Comparison of ENCODE assay signal across 11 cellular contexts in genomic region chr2:43798300-43798699, GRCh38. TPM values are rescaled to one million over a fixed set of nuclear protein-coding genes. Genes with fewer than 3 reads are reported as not detected.
DNase-seq lines count a peak whose midpoint lies in the region; TF ChIP-seq lines count a peak whose summit lies in the region.
"Had no signal": no experiment of that assay in that cellular context is flagged by ENCODE, and none has a peak within 500 bp of the region (broad histone marks: within the 10 kb centered on the region; RNA-seq: fewer than 3 reads in every experiment).

No MANE protein-coding gene starts in this region.

- H3K27me3 Mint-ChIP-seq in nephron progenitor cell (ENCODE audit: low read depth, poor library complexity): no peaks in the 10 kb centered on the region

- no peaks in the 10 kb centered on the region for H3K9me3 ChIP-seq in mammary epithelial cell (replicated peaks; ENCODE audit: insufficient read depth, low read length)

- no peak overlapping the region for H3K9ac ChIP-seq in mammary epithelial cell (ENCODE audit: insufficient read depth, low read length)

- no peaks in the 10 kb centered on the region for H3K36me3 ChIP-seq in mammary epithelial cell (ENCODE audit: insufficient read depth, low read length)

- peak; percentile 21 for DNase-seq in ELR (ENCODE audit: low read depth)
- peak; percentile 5 for DNase-seq in LHCN-M2 (ENCODE audit: low read depth)
- no peak for DNase-seq in mammary epithelial cell
- no peak for DNase-seq in nephron progenitor cell
- DNase-seq in NCI-H1092 (lab: John Stamatoyannopoulos, UW): no peak
- DNase-seq in CD1c-positive myeloid dendritic cell (ENCODE audit: extremely low spot score): no peak
- no peak for DNase-seq in NCI-H1092 treated with DMSO at 0.1 percent for 48 hours (lab: John Stamatoyannopoulos, UW)
- DNase-seq: natural killer cell, substantia nigra had no signal

- TF ChIP-seq CTCF in mammary epithelial cell (conservative IDR thresholded peaks at IDR 0.05 in 1 of 2, IDR thresholded peaks at IDR 0.05 in 1 of 2; ENCODE audit: extremely low read depth in 1 of 2, insufficient read depth in 1 of 2, low read depth in 1 of 2, low read length in 2 of 2): peak; percentile 26 to 33
- TF ChIP-seq CTCF in nephron progenitor cell (IDR thresholded peaks at IDR 0.05): peak; percentile 29

- no peak overlapping the region for H3K4me3 ChIP-seq in mammary epithelial cell (replicated peaks in 1 of 3; ENCODE audit: insufficient read depth in 1 of 3, low read depth in 2 of 3, low read length in 3 of 3)

- H3K79me2 ChIP-seq in mammary epithelial cell (ENCODE audit: insufficient read depth, low read length): no peaks in the 10 kb centered on the region

- BruUV-seq in mammary epithelial cell (replicated peaks; lab: Mats Ljungman, UMichigan): no TSS peak

- peaks cover 26% of the 10 kb centered on the region for H3K36me3 Mint-ChIP-seq in nephron progenitor cell (ENCODE audit: low read depth)
- H3K36me3 Mint-ChIP-seq: natural killer cell had no signal

- intact Hi-C loops in mammary epithelial cell (cut with micrococcal nuclease): loop anchor here (1.0 kb wide), 1 partner anchor 186 kb away; no protein-coding TSS in a partner anchor

- no peaks in the 10 kb centered on the region for H3K4me1 ChIP-seq in mammary epithelial cell (ENCODE audit: insufficient read depth, low read length)

- H3K4me3 Mint-ChIP-seq in nephron progenitor cell: no peak overlapping the region
- H3K4me3 Mint-ChIP-seq: natural killer cell had no signal

- CTCF ChIA-PET in mammary epithelial cell (lab: Charles Lee; ENCODE audit: low non-redundant PET): no interaction called here

- no peaks in the 10 kb centered on the region for H3K27me3 ChIP-seq in mammary epithelial cell (ENCODE audit: insufficient read depth, low read length)

- H3K4me2 ChIP-seq in mammary epithelial cell (ENCODE audit: insufficient read depth, low read depth, low read length): no peak overlapping the region

- no peak overlapping the region for H3K27ac ChIP-seq in mammary epithelial cell (ENCODE audit: insufficient read depth, low read depth, low read length)

- no peak overlapping the region for H3K27ac Mint-ChIP-seq in nephron progenitor cell
- H3K27ac Mint-ChIP-seq: natural killer cell had no signal

- H3K4me1 Mint-ChIP-seq in nephron progenitor cell: no peaks in the 10 kb centered on the region
- H3K4me1 Mint-ChIP-seq: natural killer cell had no signal

- no peak overlapping the region for H2AFZ ChIP-seq in mammary epithelial cell (ENCODE audit: low read depth, low read length)

- WGBS in mammary epithelial cell (ENCODE audit: low coverage, missing lambda C conversion rate): 73% methylated on average over 4 of the region's 4 CpGs

- in situ Hi-C loops in mammary epithelial cell (cut with MboI; ENCODE audit: low sequenced_read_pairs in 2 of 2): no loop called here

- H3K9me3 Mint-ChIP-seq in nephron progenitor cell: no peaks in the 10 kb centered on the region
- H3K9me3 Mint-ChIP-seq: natural killer cell had no signal

- H4K20me1 ChIP-seq in mammary epithelial cell (ENCODE audit: insufficient read depth, low read length): no peaks in the 10 kb centered on the region

- dilution Hi-C loops in mammary epithelial cell (cut with HindIII; ENCODE audit: low sequenced_read_pairs): no loop called here

RNA-seq across cellular contexts. Expression of gene DYNC2LI1, which starts 24.5 kb away (rescaled TPM):
- 20.9 and 21.8 TPM in 2 replicates for total RNA-seq in LHCN-M2 (2014; rRNA removed)
- polyA plus RNA-seq in LHCN-M2 (2012): 6.5 TPM
- 10 to 100 TPM; 15.6 to 16.2 TPM for total RNA-seq in mammary epithelial cell
- 7.7 TPM for polyA plus RNA-seq in mammary epithelial cell
- not detected for polyA minus RNA-seq in mammary epithelial cell

RNA-seq across cellular contexts. Expression of gene ABCG5, which starts 40.3 kb away (rescaled TPM):
- not detected in 2 replicates for total RNA-seq in LHCN-M2 (2014; rRNA removed)
- not detected for polyA plus RNA-seq in LHCN-M2 (2012)
- not detected for total RNA-seq in mammary epithelial cell
- not detected for polyA plus RNA-seq in mammary epithelial cell
- polyA minus RNA-seq in mammary epithelial cell: not detected
- total RNA-seq: HT1080; natural killer cell; T-helper 2 cell treated with Interferon-gamma antibody and Interleukin-4, amounts not matched to agents 100 ng/mL and 5 ng/mL, for 36 hours had no signal

RNA-seq across cellular contexts. Expression of gene ABCG8, which starts 40.5 kb away (rescaled TPM):
- total RNA-seq in LHCN-M2 (2014; rRNA removed): not detected in 2 replicates
- not detected for polyA plus RNA-seq in LHCN-M2 (2012)
- not detected for total RNA-seq in mammary epithelial cell
- polyA plus RNA-seq in mammary epithelial cell: not detected
- polyA minus RNA-seq in mammary epithelial cell: not detected
- total RNA-seq: HT1080; natural killer cell; T-helper 2 cell treated with Interferon-gamma antibody and Interleukin-4, amounts not matched to agents 100 ng/mL and 5 ng/mL, for 36 hours had no signal

Comparison
In these comparisons a context has a peak if more than half of its experiments do, and no peak if none do; other contexts are left out.
1. DNase-seq: peak in ELR (single experiment) and LHCN-M2 (single experiment); none in mammary epithelial cell (single experiment), nephron progenitor cell (single experiment), NCI-H1092 (single experiment), CD1c-positive myeloid dendritic cell (single experiment) and NCI-H1092 treated with DMSO at 0.1 percent for 48 hours (single experiment).